ENCODE assay signal across 20 cellular contexts in genomic region chr5:135129307-135129706, GRCh38.
DNase-seq lines count a peak whose midpoint lies in the region; ATAC-seq, FAIRE-seq and TF ChIP-seq lines count a peak whose summit lies in the region.
"Had no signal": no experiment of that assay in that cellular context is flagged by ENCODE, and none has a peak within 500 bp of the region (broad histone marks: within the 10 kb centered on the region; RNA-seq: fewer than 3 reads in every experiment).

No MANE protein-coding gene starts in this region.

- H3K27me3 ChIP-seq in bronchial epithelial cell (ENCODE audit: control insufficient read depth, insufficient read depth, low read length), result no peaks in the 10 kb centered on the region
- H3K27me3 ChIP-seq: body of pancreas, MG63, tibial artery had no signal

- peak; percentile 3 for DNase-seq in DMS79 treated with DMSO at 0.1 percent for 48 hours (lab: John Stamatoyannopoulos, UW)
- no peak for DNase-seq in DMS79 (lab: John Stamatoyannopoulos, UW)
- DNase-seq in stimulated activated CD4-positive, alpha-beta T cell treated with anti-CD3 and anti-CD28 coated beads, Interleukin-1b, Interleukin-23, amount 100 ng/mL, for 48 hours, result peak; percentile 26
- no peak for DNase-seq in stimulated activated CD4-positive, alpha-beta T cell treated with anti-CD3 and anti-CD28 coated beads, Interleukin-12 subunit alpha, Interleukin-12 subunit beta, amount 100 ng/mL, for 4 hours
- DNase-seq in bronchial epithelial cell (ENCODE audit: low read depth), result peak; percentile 30
- DNase-seq in posterior vena cava (ENCODE audit: low spot score), result peak; percentile 69
- no peak for DNase-seq in NCI-H1694 (lab: John Stamatoyannopoulos, UW)
- DNase-seq: body of pancreas; mesendoderm; MG63; natural killer cell; SIG-M5; stimulated activated naive B cell treated with anti-CD40 and anti-IgM and Interleukin-4, amounts not matched to agents 10 μg/mL and 1 μg/mL and 100 μg/mL, for 72 hours; tibial artery had no signal

- H3K36me3 ChIP-seq in bronchial epithelial cell (ENCODE audit: control insufficient read depth, insufficient read depth, low read length), result no peaks in the 10 kb centered on the region
- H3K36me3 ChIP-seq: prostate gland, tibial artery had no signal

- H3K4me3 ChIP-seq in bronchial epithelial cell (ENCODE audit: low read depth, low read length), result no peak overlapping the region
- H3K4me3 ChIP-seq: body of pancreas, MG63, prostate gland, smooth muscle cell, tibial artery had no signal

- no peak for FAIRE-seq in bronchial epithelial cell (lab: Jason Lieb, UNC)
- FAIRE-seq: colon, endometrium had no signal

- intact Hi-C loops in posterior vena cava (cut with DNase I), result no loop called here

- no peak for TF ChIP-seq CTCF in bronchial epithelial cell (IDR thresholded peaks at IDR 0.05; ENCODE audit: insufficient read depth, low read length, severe bottlenecking)

- no peak for ATAC-seq in HG03460 (IDR thresholded peaks at IDR 0.05; ENCODE audit: unreplicated experiment)
- ATAC-seq: body of pancreas; natural killer cell; stimulated activated naive B cell treated with anti-CD40 and anti-IgM and Interleukin-4, amounts not matched to agents 10 μg/mL and 1 μg/mL and 100 μg/mL, for 72 hours; WTC11 had no signal

Comparison
In these comparisons a context has a peak if more than half of its experiments do, and no peak if none do; other contexts are left out.
1. DNase-seq: peak in DMS79 treated with DMSO at 0.1 percent for 48 hours (single experiment), stimulated activated CD4-positive, alpha-beta T cell treated with anti-CD3 and anti-CD28 coated beads, Interleukin-1b, Interleukin-23, amount 100 ng/mL, for 48 hours (single experiment), bronchial epithelial cell (single experiment) and posterior vena cava (single experiment); none in DMS79 (single experiment), stimulated activated CD4-positive, alpha-beta T cell treated with anti-CD3 and anti-CD28 coated beads, Interleukin-12 subunit alpha, Interleukin-12 subunit beta, amount 100 ng/mL, for 4 hours (single experiment) and NCI-H1694 (single experiment).